Comparison of ENCODE assay signal across 21 cellular contexts in the genomic region with DNA sequence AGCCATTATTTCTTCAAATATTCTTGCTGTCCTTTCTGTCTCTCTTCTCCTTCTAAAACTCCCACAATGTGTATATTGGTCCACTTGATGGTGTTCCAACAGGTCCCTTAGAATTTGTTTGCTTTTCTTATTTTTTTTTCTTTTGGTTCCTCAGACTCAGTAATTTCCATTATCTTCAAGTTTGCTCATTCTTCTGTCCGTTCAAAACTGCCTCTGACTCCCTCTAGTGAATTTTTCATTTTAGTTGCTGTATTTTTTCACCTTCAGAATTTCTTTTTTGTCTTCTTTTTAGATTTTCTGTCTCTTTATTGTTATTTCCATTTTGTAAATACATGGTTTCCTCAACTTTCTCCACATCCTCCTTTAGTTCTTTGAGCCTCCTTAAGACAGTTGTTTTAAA. TPM values are rescaled to one million over a fixed set of nuclear protein-coding genes. Genes with fewer than 3 reads are reported as not detected.
DNase-seq lines count a peak whose midpoint lies in the region; TF ChIP-seq lines count a peak whose summit lies in the region.
"Had no signal": no experiment of that assay in that cellular context is flagged by ENCODE, and none has a peak within 500 bp of the region (broad histone marks: within the 10 kb centered on the region; RNA-seq: fewer than 3 reads in every experiment).

No MANE protein-coding gene starts in this region.

- no peak overlapping the region for H2BK120ac ChIP-seq in mesenchymal stem cell (ENCODE audit: low read depth, low read length)

- H3K4me2 ChIP-seq in mesenchymal stem cell (ENCODE audit: low read length, poor library complexity, severe bottlenecking) = no peak overlapping the region
- no peak overlapping the region for H3K4me2 ChIP-seq in Karpas-422 (ENCODE audit: low read depth, low read length, poor library complexity, severe bottlenecking)
- H3K4me2 ChIP-seq: A549, GM23338 had no signal

- H2BK5ac ChIP-seq in mesenchymal stem cell (ENCODE audit: low read depth, low read length, poor library complexity, severe bottlenecking) = no peak overlapping the region

- WGBS in mesenchymal stem cell = no CpG with 5 or more reads among the region's 1 CpG

- POLR2A ChIA-PET in HEK293 (lab: Yijun Ruan, JAX) = no interaction called here

- H2AK5ac ChIP-seq in mesenchymal stem cell (ENCODE audit: low read length, severe bottlenecking) = no peak overlapping the region

- no peak overlapping the region for H4K91ac ChIP-seq in mesenchymal stem cell (ENCODE audit: low read length)

- H3K23ac ChIP-seq in mesenchymal stem cell (ENCODE audit: low read length in 2 of 2) = no peak overlapping the region

- H3K4me1 ChIP-seq in HEK293 (ENCODE audit: control insufficient read depth, insufficient read depth, low read length) (no peaks in the 10 kb centered on the region), mesenchymal stem cell (ENCODE audit: control insufficient read depth, insufficient read depth, low read depth, low read length) (no peaks in the 10 kb centered on the region), Karpas-422 (ENCODE audit: low read length) (peaks cover 3% of the 10 kb centered on the region)
- H3K4me1 ChIP-seq: A549 had no signal

- peaks cover 7% of the 10 kb centered on the region for H3K36me3 Mint-ChIP-seq in chondrocyte (ENCODE audit: low read depth)

- H3K27me3 ChIP-seq in mesenchymal stem cell (ENCODE audit: control insufficient read depth in 1 of 2, insufficient read depth in 1 of 2, low read length in 2 of 2) (peaks cover 0 to 8% of the 10 kb centered on the region in 2 experiments), Karpas-422 (ENCODE audit: low read length) (no peaks in the 10 kb centered on the region), brain microvascular endothelial cell (replicated peaks) (no peaks in the 10 kb centered on the region)

- no peak overlapping the region for H3K14ac ChIP-seq in mesenchymal stem cell (ENCODE audit: low read length in 2 of 2)

- H4K20me1 ChIP-seq in Karpas-422 (ENCODE audit: insufficient read depth, low read depth, low read length) = no peaks in the 10 kb centered on the region

- no peaks in the 10 kb centered on the region for H3K79me2 ChIP-seq in Karpas-422 (ENCODE audit: low read length)

- H3K27ac Mint-ChIP-seq in chondrocyte (ENCODE audit: unreplicated experiment) = no peak overlapping the region
- H3K27ac Mint-ChIP-seq: CD4-positive, alpha-beta memory T cell; GM23338; H9 had no signal

- H3K79me1 ChIP-seq in mesenchymal stem cell (replicated peaks; ENCODE audit: low read length, poor library complexity, severe bottlenecking) = no peaks in the 10 kb centered on the region

- no peak overlapping the region for H3K4me3 ChIP-seq in HEK293 (ENCODE audit: low read depth, low read length)
- H3K4me3 ChIP-seq in mesenchymal stem cell (ENCODE audit: insufficient read depth in 1 of 2, low read depth in 1 of 2, low read length in 2 of 2) = no peak overlapping the region
- no peak overlapping the region for H3K4me3 ChIP-seq in Karpas-422 (ENCODE audit: low read length)
- no peak overlapping the region for H3K4me3 ChIP-seq in brain microvascular endothelial cell (ENCODE audit: low read depth, low read length)
- H3K4me3 ChIP-seq: A549, GM12878, GM23338 had no signal

- H3K18ac ChIP-seq in mesenchymal stem cell (ENCODE audit: low read depth in 1 of 2, low read length in 2 of 2) = no peak overlapping the region

- H3K9ac ChIP-seq in mesenchymal stem cell (ENCODE audit: low read length) = no peak overlapping the region
- H3K9ac ChIP-seq in Karpas-422 (ENCODE audit: low read length) = no peak overlapping the region

- CTCF ChIA-PET in HEK293 (lab: Yijun Ruan, JAX) = interaction anchor here (0.6 to 1.0 kb wide), 2 partner anchors 163 to 667 kb away, joined by 3 read pairs; no protein-coding TSS in a partner anchor

- DNase-seq in ELR (ENCODE audit: low read depth) = peak; percentile 8
- peak; percentile 23 for DNase-seq in OCI-M1 (lab: John Stamatoyannopoulos, UW)
- no peak for DNase-seq in chondrocyte (ENCODE audit: low spot score)
- no peak for DNase-seq in mesenchymal stem cell
- DNase-seq in Karpas-422 = no peak
- no peak for DNase-seq in brain microvascular endothelial cell
- DNase-seq: 8988T; ACHN; AML-193; C1 segment of cervical spinal cord; Calu3; CD4-positive, alpha-beta memory T cell; COR-L47; DMS53; DMS79 treated with DMSO at 0.1 percent for 48 hours; GDM1; H9 had no signal

- H3K9me3 ChIP-seq in HEK293 (ENCODE audit: control insufficient read depth, insufficient read depth, low read depth, low read length) = no peaks in the 10 kb centered on the region
- no peaks in the 10 kb centered on the region for H3K9me3 ChIP-seq in mesenchymal stem cell (ENCODE audit: control insufficient read depth, low read length)
- peaks cover 9% of the 10 kb centered on the region for H3K9me3 ChIP-seq in Karpas-422 (ENCODE audit: low read length)

- H3K27ac ChIP-seq in HEK293 (ENCODE audit: extremely low read depth, low read depth, low read length) (no peak overlapping the region), mesenchymal stem cell (ENCODE audit: low read length, poor library complexity, severe bottlenecking) (no peak overlapping the region), Karpas-422 (ENCODE audit: low read length) (no peak overlapping the region), brain microvascular endothelial cell (no peak overlapping the region)
- H3K27ac ChIP-seq: A549 had no signal

- peaks cover 9% of the 10 kb centered on the region for H3K9me3 Mint-ChIP-seq in chondrocyte (ENCODE audit: low read depth)
- H3K9me3 Mint-ChIP-seq: GM23338, H9 had no signal

- in situ Hi-C loops in brain microvascular endothelial cell (cut with HindIII; ENCODE audit: low pct_ligation_motif_present, low sequenced_read_pairs) = no loop called here

- H3K36me3 ChIP-seq in HEK293 (ENCODE audit: control insufficient read depth in 2 of 2, insufficient read depth in 1 of 2, low read length in 2 of 2) (no peaks in the 10 kb centered on the region), mesenchymal stem cell (ENCODE audit: control insufficient read depth in 1 of 2, insufficient read depth in 2 of 2, low read depth in 1 of 2, low read length in 2 of 2) (no peaks in the 10 kb centered on the region), Karpas-422 (ENCODE audit: insufficient read depth, low read length) (no peaks in the 10 kb centered on the region), brain microvascular endothelial cell (replicated peaks) (no peaks in the 10 kb centered on the region)

- H2AFZ ChIP-seq in mesenchymal stem cell (ENCODE audit: low read depth, low read length) = no peak overlapping the region
- H2AFZ ChIP-seq in Karpas-422 (ENCODE audit: low read length) = no peak overlapping the region
- H2AFZ ChIP-seq: GM23338 had no signal

- no peak overlapping the region for H3K4me3 Mint-ChIP-seq in chondrocyte (ENCODE audit: unreplicated experiment)
- H3K4me3 Mint-ChIP-seq: CD4-positive, alpha-beta memory T cell; GM23338; H9 had no signal

- TF ChIP-seq CTCF in HEK293 (tag by site-specific recombination; IDR thresholded peaks at IDR 0.05) (no peak), chondrocyte (IDR thresholded peaks at IDR 0.05) (peak; percentile 19), brain microvascular endothelial cell (IDR thresholded peaks at IDR 0.05; ENCODE audit: low read depth, low read length, missing control alignments) (no peak)

- no peak overlapping the region for H2BK12ac ChIP-seq in mesenchymal stem cell (ENCODE audit: low read length in 2 of 2)

- H4K8ac ChIP-seq in mesenchymal stem cell (ENCODE audit: low read length) = no peak overlapping the region

- H3K4me1 Mint-ChIP-seq in chondrocyte (ENCODE audit: low read depth) = no peaks in the 10 kb centered on the region
- H3K4me1 Mint-ChIP-seq: CD4-positive, alpha-beta memory T cell; GM23338; H9 had no signal

- H3K9me2 ChIP-seq in Karpas-422 (replicated peaks; ENCODE audit: insufficient read depth, low read length) = no peaks in the 10 kb centered on the region

- H3K27me3 Mint-ChIP-seq in chondrocyte (ENCODE audit: low read depth) = peaks cover 14% of the 10 kb centered on the region

- H3K4ac ChIP-seq in mesenchymal stem cell (ENCODE audit: low read depth in 1 of 2, low read length in 2 of 2) = no peak overlapping the region

- H2BK15ac ChIP-seq in mesenchymal stem cell (ENCODE audit: low read depth, poor library complexity, severe bottlenecking) = no peak overlapping the region

TF ChIP-seq in HEK293, 187 proteins besides CTCF, POLR2A, EP300 and RAD21:
- peak; percentile 27 for TF ChIP-seq SETDB1 (IDR thresholded peaks at IDR 0.05; ENCODE audit: insufficient read length, low read length)
- no peak for TF ChIP-seq BCL11A (tag by site-specific recombination; IDR thresholded peaks at IDR 0.05; ENCODE audit: low read depth)
- TF ChIP-seq ZNF558 (tag by site-specific recombination; IDR thresholded peaks at IDR 0.05) = peak; percentile 5

RNA-seq across cellular contexts. Expression of a gene that starts 6.4 kb away (rescaled TPM):
- 49.2 to 60.9 TPM (median 55.7 TPM) in 3 replicates for total RNA-seq in chondrocyte
- polyA plus RNA-seq in mesenchymal stem cell (2013, experiment 1 of 2) = 113 TPM
- 115 TPM for polyA plus RNA-seq in mesenchymal stem cell (2013, experiment 2 of 2)
- total RNA-seq in Karpas-422 (2014; rRNA removed; shearing (Covaris generic); ENCODE audit: low replicate concordance) = 61.9 and 72.7 TPM in 2 replicates

Comparison
In these comparisons a context has a peak if more than half of its experiments do, and no peak if none do; other contexts are left out.
1. DNase-seq: peak in ELR (single experiment) and OCI-M1 (single experiment); none in chondrocyte (single experiment), mesenchymal stem cell (single experiment), Karpas-422 (single experiment) and brain microvascular endothelial cell (single experiment).